ENCODE assay signal across 10 cellular contexts in genomic region chr20:11159728-11160127, GRCh38.
A peak's percentile ranks its signal among the peaks of the same experiment; 100 is the strongest.
DNase-seq lines count a peak whose midpoint lies in the region; ATAC-seq, FAIRE-seq and TF ChIP-seq lines count a peak whose summit lies in the region.
"Had no signal": no experiment of that assay in that cellular context is flagged by ENCODE, and none has a peak within 500 bp of the region (broad histone marks: within the 10 kb centered on the region; RNA-seq: fewer than 3 reads in every experiment).

No MANE protein-coding gene starts in this region.

- WGBS in GM12878 (ENCODE audit: insufficient coverage, insufficient replicate concordance, low lambda C conversion rate, missing lambda C conversion rate): 26% methylated on average over 6 of the region's 6 CpGs

- no peaks in the 10 kb centered on the region for H3K27me3 ChIP-seq in GM12878 (replicated peaks in 1 of 2; ENCODE audit: control insufficient read depth in 2 of 2, insufficient read depth in 2 of 2, low read length in 1 of 2)
- no peaks in the 10 kb centered on the region for H3K27me3 ChIP-seq in left ventricle myocardium inferior (ENCODE audit: low read depth)
- H3K27me3 ChIP-seq in rectal smooth muscle tissue (ENCODE audit: control insufficient read depth, insufficient read depth, low read length): no peaks in the 10 kb centered on the region
- no peaks in the 10 kb centered on the region for H3K27me3 ChIP-seq in CD8-positive, alpha-beta memory T cell (ENCODE audit: insufficient read depth, low read length, poor library complexity, severe bottlenecking)

- 0 out of 4 replicates have a peak, but pooled peaks of 1 of the 2 experiments have one; percentile 19 for TF ChIP-seq EP300 in GM12878 (IDR thresholded peaks at IDR 0.05; ENCODE audit: borderline replicate concordance in 1 of 2, control insufficient read depth in 1 of 2, low read depth in 2 of 2, low read length in 2 of 2)

- H3K27me3 Mint-ChIP-seq in CD8-positive, alpha-beta memory T cell: no peaks in the 10 kb centered on the region

- no peaks in the 10 kb centered on the region for H3K4me1 Mint-ChIP-seq in CD8-positive, alpha-beta memory T cell
- H3K4me1 Mint-ChIP-seq: naive thymus-derived CD8-positive, alpha-beta T cell had no signal

- in situ Hi-C loops in GM12878 (cut with MboI): no loop called here

- H3K36me3 ChIP-seq in GM12878 (ENCODE audit: control insufficient read depth in 2 of 2, insufficient read depth in 2 of 2, low read length in 1 of 2) (no peaks in the 10 kb centered on the region), left ventricle myocardium inferior (no peaks in the 10 kb centered on the region), rectal smooth muscle tissue (ENCODE audit: control insufficient read depth, insufficient read depth, low read length) (no peaks in the 10 kb centered on the region)
- no peaks in the 10 kb centered on the region for H3K36me3 ChIP-seq in CD8-positive, alpha-beta memory T cell (ENCODE audit: insufficient read depth, low read length)

- POLR2A ChIA-PET in GM12878 (lab: Charles Lee): no interaction called here
- POLR2A ChIA-PET in CD8-positive, alpha-beta memory T cell (lab: Charles Lee): no interaction called here

- H3K9ac ChIP-seq in GM12878 (ENCODE audit: control insufficient read depth, insufficient read depth, low read length): no peak overlapping the region
- H3K9ac ChIP-seq in rectal smooth muscle tissue (ENCODE audit: low read length): no peak overlapping the region

- H3K36me3 Mint-ChIP-seq in CD8-positive, alpha-beta memory T cell: no peaks in the 10 kb centered on the region
- H3K36me3 Mint-ChIP-seq: naive thymus-derived CD8-positive, alpha-beta T cell had no signal

- no peak overlapping the region for H3K27ac Mint-ChIP-seq in CD8-positive, alpha-beta memory T cell
- H3K27ac Mint-ChIP-seq: naive thymus-derived CD8-positive, alpha-beta T cell had no signal

- H3K79me2 ChIP-seq in GM12878 (ENCODE audit: control insufficient read depth, insufficient read depth, low read length): no peaks in the 10 kb centered on the region

- FAIRE-seq in GM12878 (lab: Jason Lieb, UNC): no peak

- peak; percentile 81 for ATAC-seq in GM12878
- ATAC-seq in HG02840 (IDR thresholded peaks at IDR 0.05; ENCODE audit: low FRiP score, unreplicated experiment): no peak
- ATAC-seq: naive thymus-derived CD8-positive, alpha-beta T cell had no signal

- H3K27ac ChIP-seq in GM12878 (ENCODE audit: control insufficient read depth, insufficient read depth): no peak overlapping the region
- peak overlapping the region; percentile 69 for H3K27ac ChIP-seq in left ventricle myocardium inferior (replicated peaks)
- peak overlapping the region; percentile 23 for H3K27ac ChIP-seq in rectal smooth muscle tissue (ENCODE audit: low read depth, low read length)
- no peak overlapping the region for H3K27ac ChIP-seq in CD8-positive, alpha-beta memory T cell (ENCODE audit: low read depth, low read length)

- CTCF ChIA-PET in GM12878 (lab: Yijun Ruan, JAX): interaction anchor here (1.5 kb wide), 1 partner anchor 485 kb away, joined by 4 read pairs; the partner anchor contains the start of gene JAG1
- CTCF ChIA-PET in CD8-positive, alpha-beta memory T cell (lab: Charles Lee): no interaction called here

- no peaks in the 10 kb centered on the region for H3K4me1 ChIP-seq in GM12878 (ENCODE audit: control insufficient read depth, insufficient read depth, low read length)
- peaks cover 41% of the 10 kb centered on the region for H3K4me1 ChIP-seq in left ventricle myocardium inferior
- H3K4me1 ChIP-seq in rectal smooth muscle tissue (ENCODE audit: control insufficient read depth, insufficient read depth, low read length): peaks cover 5% of the 10 kb centered on the region
- no peaks in the 10 kb centered on the region for H3K4me1 ChIP-seq in CD8-positive, alpha-beta memory T cell (ENCODE audit: insufficient read depth, low read length)

- H3K4me2 ChIP-seq in GM12878 (ENCODE audit: control insufficient read depth, insufficient read depth): no peak overlapping the region

- no peaks in the 10 kb centered on the region for H4K20me1 ChIP-seq in GM12878 (ENCODE audit: control insufficient read depth, insufficient read depth)

- no peak for TF ChIP-seq POLR2A in GM12878 (IDR thresholded peaks at IDR 0.05; ENCODE audit: low read depth, low read length)

- TF ChIP-seq CTCF in GM12878 (IDR thresholded peaks at IDR 0.05 in 2 of 3, conservative IDR thresholded peaks at IDR 0.05 in 1 of 3; ENCODE audit: control insufficient read depth in 2 of 3, extremely low read depth in 1 of 3, insufficient read depth in 1 of 3, low read depth in 3 of 3, low read length in 3 of 3) (no peak), left ventricle myocardium inferior (IDR thresholded peaks at IDR 0.05; ENCODE audit: borderline replicate concordance) (no peak)

- H2AFZ ChIP-seq in GM12878 (ENCODE audit: control insufficient read depth, low read depth, low read length): no peak overlapping the region

- RAD21 ChIA-PET in GM12878 (lab: Charles Lee; ENCODE audit: unreplicated experiment): no interaction called here

- peak; percentile 88 for DNase-seq in EH (ENCODE audit: low read depth)
- DNase-seq in GM12878 (ENCODE audit: low read depth, low spot score): peak; percentile 23
- DNase-seq in left ventricle myocardium inferior: no peak
- no peak for DNase-seq in SHP77 treated with DMSO at 0.1 percent for 48 hours (lab: John Stamatoyannopoulos, UW)
- no peak for DNase-seq in CD8-positive, alpha-beta memory T cell
- no peak for DNase-seq in NCI-H524 treated with DMSO at 0.1 percent for 48 hours (lab: John Stamatoyannopoulos, UW)
- DNase-seq: naive thymus-derived CD8-positive, alpha-beta T cell; NCI-H510A treated with DMSO at 0.1 percent for 48 hours had no signal

- no TSS peak for BruUV-seq in GM12878 (replicated peaks; lab: Mats Ljungman, UMichigan)

- SMC1A ChIA-PET in GM12878 (lab: Charles Lee; ENCODE audit: uncharacterized antibody, unreplicated experiment): interaction anchor here (0.6 to 1.5 kb wide), 5 partner anchors 9 to 601 kb away, joined by 3 to 4 read pairs (median 3); no protein-coding TSS in a partner anchor

- H3K9me3 ChIP-seq in GM12878 (replicated peaks; ENCODE audit: control insufficient read depth, insufficient read depth, low read length) (no peaks in the 10 kb centered on the region), left ventricle myocardium inferior (replicated peaks) (no peaks in the 10 kb centered on the region)
- no peaks in the 10 kb centered on the region for H3K9me3 ChIP-seq in CD8-positive, alpha-beta memory T cell (ENCODE audit: low read length)

- H3K9me3 Mint-ChIP-seq in CD8-positive, alpha-beta memory T cell: peaks cover 0 to 4% (median 0%) of the 10 kb centered on the region in 5 donors

- intact Hi-C loops in GM12878 (cut with micrococcal nuclease; ENCODE audit: unreplicated experiment): no loop called here
- intact Hi-C loops in left ventricle myocardium inferior (cut with micrococcal nuclease): no loop called here

- H3K4me3 ChIP-seq in GM12878 (no peak overlapping the region), left ventricle myocardium inferior (no peak overlapping the region), rectal smooth muscle tissue (ENCODE audit: low read length) (no peak overlapping the region)
- no peak overlapping the region for H3K4me3 ChIP-seq in CD8-positive, alpha-beta memory T cell (ENCODE audit: low read length)

- no peak for TF ChIP-seq RAD21 in GM12878 (IDR thresholded peaks at IDR 0.05; ENCODE audit: insufficient read depth, low read depth, low read length)

- H3K4me3 Mint-ChIP-seq in CD8-positive, alpha-beta memory T cell: no peak overlapping the region
- H3K4me3 Mint-ChIP-seq: naive thymus-derived CD8-positive, alpha-beta T cell had no signal

TF ChIP-seq in GM12878, 131 proteins besides CTCF, POLR2A, EP300 and RAD21 (continues in another document):
- no peak for TF ChIP-seq EGR1 (IDR thresholded peaks at IDR 0.05; ENCODE audit: borderline replicate concordance in 1 of 2, low read depth in 2 of 2, low read length in 2 of 2)
- TF ChIP-seq BCLAF1 (IDR thresholded peaks at IDR 0.05): no peak
- TF ChIP-seq MEF2A (IDR thresholded peaks at IDR 0.05; ENCODE audit: insufficient read depth, low read depth, low read length): 0 out of 2 replicates have a peak, but pooled peaks have one; percentile 43
- TF ChIP-seq BCL11A (IDR thresholded peaks at IDR 0.05; ENCODE audit: low read depth, low read length): peak; percentile 52; the same call in 1 of the 2 replicates
- TF ChIP-seq DPF2 (IDR thresholded peaks at IDR 0.05): 0 out of 2 replicates have a peak, but pooled peaks have one; percentile 53
- TF ChIP-seq ZNF622 (IDR thresholded peaks at IDR 0.05): no peak
- TF ChIP-seq EZH2 (IDR thresholded peaks at IDR 0.05; ENCODE audit: borderline replicate concordance, control insufficient read depth, low read depth, low read length): no peak
- TF ChIP-seq HDAC6 (IDR thresholded peaks at IDR 0.05; ENCODE audit: unreplicated experiment): no peak
- TF ChIP-seq STAT1 (conservative IDR thresholded peaks at IDR 0.05): no peak

Comparison
In these comparisons a context has a peak if more than half of its experiments do, and no peak if none do; other contexts are left out.
1. DNase-seq: peak in EH (single experiment) and GM12878 (single experiment); none in left ventricle myocardium inferior (single experiment), SHP77 treated with DMSO at 0.1 percent for 48 hours (single experiment), CD8-positive, alpha-beta memory T cell (0 of 5) and NCI-H524 treated with DMSO at 0.1 percent for 48 hours (single experiment).
2. H3K27ac ChIP-seq: peak in left ventricle myocardium inferior (single experiment) and rectal smooth muscle tissue (single experiment); none in GM12878 (single experiment) and CD8-positive, alpha-beta memory T cell (single experiment).